ENCODE assay signal across 8 cellular contexts in the genomic region with DNA sequence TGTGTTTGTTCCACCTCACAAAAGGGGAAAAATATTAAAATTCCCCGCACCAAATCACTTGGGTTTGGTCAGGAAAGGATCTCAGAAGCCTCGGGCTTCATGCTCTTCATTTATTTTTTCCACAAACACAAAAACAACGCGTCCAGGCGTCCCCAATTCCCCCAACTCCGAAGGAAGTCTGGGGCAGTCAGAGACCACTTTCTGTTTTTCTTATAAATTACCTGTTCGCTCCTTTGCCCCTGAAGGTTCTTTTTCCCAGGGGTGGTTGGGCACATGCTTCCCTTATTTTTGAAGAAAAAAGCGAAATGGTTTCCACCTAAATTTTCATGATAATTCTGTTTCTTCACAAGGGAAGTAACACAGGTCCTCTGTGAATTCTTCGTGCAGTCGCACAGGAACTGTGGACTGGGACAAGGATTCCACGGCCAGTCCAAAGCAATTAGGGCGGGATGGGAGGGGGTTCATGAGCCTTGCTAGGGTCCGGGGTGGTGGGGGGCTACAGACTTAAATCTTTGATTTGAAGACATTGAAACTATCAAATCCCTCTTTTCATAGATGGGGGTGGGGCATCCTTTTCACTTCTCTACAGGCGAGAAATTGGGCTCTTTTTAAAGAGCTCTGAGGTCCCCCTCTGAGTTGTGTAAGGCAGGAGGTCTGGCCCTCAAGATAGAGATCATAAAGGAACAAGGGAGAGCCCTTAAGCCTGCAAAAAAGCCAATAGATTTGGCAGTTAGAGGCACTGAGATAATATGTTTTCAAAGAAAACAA. TPM values are rescaled to one million over a fixed set of nuclear protein-coding genes. Genes with fewer than 3 reads are reported as not detected.
A peak's percentile ranks its signal among the peaks of the same experiment; 100 is the strongest.
DNase-seq lines count a peak whose midpoint lies in the region; ATAC-seq, FAIRE-seq and TF ChIP-seq lines count a peak whose summit lies in the region.

No MANE protein-coding gene starts in this region.

- H3K27ac ChIP-seq in A549 (peak overlapping the region; percentile 95 to 100), DOHH2 (ENCODE audit: low read depth, low read length) (peak overlapping the region; percentile 98), adrenal gland (peak overlapping the region; percentile 80 to 98 (median 96)), hepatocyte (peak overlapping the region; percentile 96), sigmoid colon (peak overlapping the region; percentile 88 to 99 (median 97))

- no peak for TF ChIP-seq EP300 in A549 (IDR thresholded peaks at IDR 0.05)
- TF ChIP-seq EP300 in sigmoid colon (IDR thresholded peaks at IDR 0.05): no peak

- H3K4me2 ChIP-seq in A549: peak overlapping the region; percentile 96
- peak overlapping the region; percentile 90 for H3K4me2 ChIP-seq in DOHH2 (ENCODE audit: low read length)
- H3K4me2 ChIP-seq in hepatocyte: peak overlapping the region; percentile 83

- no peak for ATAC-seq in A549
- ATAC-seq in HG03378 (IDR thresholded peaks at IDR 0.05; ENCODE audit: unreplicated experiment): no peak
- no peak for ATAC-seq in GM21526 (IDR thresholded peaks at IDR 0.05; ENCODE audit: low FRiP score, unreplicated experiment)

- POLR2A ChIA-PET in A549 (lab: Yijun Ruan, JAX): interaction anchor here (0.7 to 2.9 kb wide), 10 partner anchors 11 to 102 kb away, joined by 3 to 34 read pairs (median 21); a partner anchor contains a TSS

- peak overlapping the region; percentile 56 for H2AFZ ChIP-seq in hepatocyte

- H3K4me1 ChIP-seq in A549 (peaks cover 19% of the 10 kb centered on the region), DOHH2 (ENCODE audit: control insufficient read depth, low read length) (peaks cover 51% of the 10 kb centered on the region), adrenal gland (replicated peaks in 1 of 2) (peaks cover 0 to 11% of the 10 kb centered on the region in 2 donors), hepatocyte (ENCODE audit: insufficient read depth) (peaks cover 4% of the 10 kb centered on the region), sigmoid colon (peaks cover 2 to 15% (median 7%) of the 10 kb centered on the region in 4 donors)

- TF ChIP-seq RAD21 in A549 (conservative IDR thresholded peaks at IDR 0.05 in 1 of 2, IDR thresholded peaks at IDR 0.05 in 1 of 2): no peak

- DNase-seq in A549 (ENCODE audit: low read depth in 1 of 2, low spot score in 1 of 2): peak; percentile 42 to 55
- DNase-seq in NCI-H345 treated with DMSO at 0.1 percent for 48 hours (lab: John Stamatoyannopoulos, UW; ENCODE audit: unreplicated experiment): peak; percentile 30
- peak in 6 of 7 donors; percentile 38 to 70 (median 48) for DNase-seq in adrenal gland
- DNase-seq in hepatocyte (ENCODE audit: low spot score): peak; percentile 37
- DNase-seq in sigmoid colon: peak; percentile 69

- CTCF ChIA-PET in A549 (lab: Yijun Ruan, JAX): interaction anchor here (1.4 kb wide), 1 partner anchor 7 kb away, joined by 3 read pairs; no protein-coding TSS in a partner anchor

- H3K4me3 ChIP-seq in A549 (peak overlapping the region; percentile 76), DOHH2 (ENCODE audit: low read length) (peak overlapping the region; percentile 84), adrenal gland (peak overlapping the region in 2 of 4 donors; percentile 39 to 72), hepatocyte (peak overlapping the region; percentile 86), sigmoid colon (peak overlapping the region; percentile 59 to 83 (median 78))

- H4K20me1 ChIP-seq in DOHH2 (ENCODE audit: control insufficient read depth, insufficient read depth, low read depth, low read length) (no peaks in the 10 kb centered on the region), hepatocyte (ENCODE audit: insufficient read depth, poor library complexity, severe bottlenecking) (no peaks in the 10 kb centered on the region)

- peaks cover 3% of the 10 kb centered on the region; the same call in 1 of the 2 replicates for H3K79me2 ChIP-seq in DOHH2 (ENCODE audit: control insufficient read depth, low read length)
- peaks cover 6% of the 10 kb centered on the region for H3K79me2 ChIP-seq in hepatocyte

- H3F3A ChIP-seq in DOHH2 (ENCODE audit: control insufficient read depth, insufficient read depth): peaks cover 27% of the 10 kb centered on the region

- no peak for TF ChIP-seq POLR2A in A549 (IDR thresholded peaks at IDR 0.05; ENCODE audit: low read length)
- TF ChIP-seq POLR2A in adrenal gland (IDR thresholded peaks at IDR 0.05): no peak
- no peak for TF ChIP-seq POLR2A in sigmoid colon (IDR thresholded peaks at IDR 0.05)

- 3% methylated on average over 14 of the region's 14 CpGs for WGBS in A549 (ENCODE audit: missing lambda C conversion rate)
- WGBS in adrenal gland, 4 donors: 1 to 2% (median 1%) methylated on average over 14 of the region's 14 CpGs
- 3% methylated on average over 14 of the region's 14 CpGs for WGBS in hepatocyte (ENCODE audit: low lambda C conversion rate, missing lambda C conversion rate)
- 1% methylated on average over 14 of the region's 14 CpGs for WGBS in sigmoid colon, 2 donors

- H3K9me2 ChIP-seq in DOHH2 (replicated peaks; ENCODE audit: control insufficient read depth, low read length) (no peaks in the 10 kb centered on the region), hepatocyte (replicated peaks; ENCODE audit: insufficient read depth) (no peaks in the 10 kb centered on the region)

- TF ChIP-seq CTCF in A549 (IDR thresholded peaks at IDR 0.05) (no peak), DOHH2 (IDR thresholded peaks at IDR 0.05; ENCODE audit: low read depth, low read length, poor library complexity, severe bottlenecking) (no peak), adrenal gland (IDR thresholded peaks at IDR 0.05) (no peak), hepatocyte (IDR thresholded peaks at IDR 0.05; ENCODE audit: poor library complexity) (no peak), sigmoid colon (IDR thresholded peaks at IDR 0.05) (no peak)

- no peaks in the 10 kb centered on the region for H3K9me3 ChIP-seq in A549
- no peaks in the 10 kb centered on the region for H3K9me3 ChIP-seq in DOHH2 (ENCODE audit: control insufficient read depth, insufficient read depth, low read length)
- H3K9me3 ChIP-seq in adrenal gland (replicated peaks in 1 of 3): no peaks in the 10 kb centered on the region
- no peaks in the 10 kb centered on the region for H3K9me3 ChIP-seq in hepatocyte (ENCODE audit: low read depth)
- H3K9me3 ChIP-seq in sigmoid colon: no peaks in the 10 kb centered on the region

- H3K36me3 ChIP-seq in DOHH2 (ENCODE audit: control insufficient read depth, low read length) (peaks cover 4% of the 10 kb centered on the region; the same call in 1 of the 2 replicates), adrenal gland (replicated peaks in 1 of 2) (no peaks in the 10 kb centered on the region), hepatocyte (replicated peaks; ENCODE audit: insufficient read depth, low read depth) (no peaks in the 10 kb centered on the region), sigmoid colon (no peaks in the 10 kb centered on the region)

- no peak for FAIRE-seq in A549 (lab: Jason Lieb, UNC)

- intact Hi-C loops in adrenal gland (cut with DNase I): no loop called here
- intact Hi-C loops in sigmoid colon (cut with DNase I): loop anchor here (2.0 to 5.0 kb wide), 2 partner anchors 46 to 101 kb away; a partner anchor contains a TSS

- H3K27me3 ChIP-seq in DOHH2 (ENCODE audit: control insufficient read depth, low read length) (no peaks in the 10 kb centered on the region), adrenal gland (no peaks in the 10 kb centered on the region), hepatocyte (no peaks in the 10 kb centered on the region), sigmoid colon (no peaks in the 10 kb centered on the region)

TF ChIP-seq in A549, 52 proteins besides CTCF, POLR2A, EP300 and RAD21:
- no peak for TF ChIP-seq CHD4 (IDR thresholded peaks at IDR 0.05; ENCODE audit: borderline replicate concordance)
- no peak for TF ChIP-seq CEBPB (IDR thresholded peaks at IDR 0.05)
- TF ChIP-seq, protein P1, sequence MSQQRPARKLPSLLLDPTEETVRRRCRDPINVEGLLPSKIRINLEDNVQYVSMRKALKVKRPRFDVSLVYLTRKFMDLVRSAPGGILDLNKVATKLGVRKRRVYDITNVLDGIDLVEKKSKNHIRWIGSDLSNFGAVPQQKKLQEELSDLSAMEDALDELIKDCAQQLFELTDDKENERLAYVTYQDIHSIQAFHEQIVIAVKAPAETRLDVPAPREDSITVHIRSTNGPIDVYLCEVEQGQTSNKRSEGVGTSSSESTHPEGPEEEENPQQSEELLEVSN (IDR thresholded peaks at IDR 0.05; ENCODE audit: borderline replicate concordance, low read depth): no peak
- TF ChIP-seq POLR2AphosphoS2 (conservative IDR thresholded peaks at IDR 0.05; ENCODE audit: low read length): no peak
- no peak for TF ChIP-seq FOSL2 (IDR thresholded peaks at IDR 0.05)
- TF ChIP-seq FOSL2 (CRISPR knock-in tag; IDR thresholded peaks at IDR 0.05): no peak
- no peak for TF ChIP-seq KDM5A (IDR thresholded peaks at IDR 0.05)
- no peak for TF ChIP-seq KDM1A (IDR thresholded peaks at IDR 0.05; ENCODE audit: low read depth)
- no peak for TF ChIP-seq JUNB (IDR thresholded peaks at IDR 0.05)
- TF ChIP-seq BHLHE40 (IDR thresholded peaks at IDR 0.05; ENCODE audit: low read depth, low read length): no peak
- no peak for TF ChIP-seq JUN (IDR thresholded peaks at IDR 0.05)
- no peak for TF ChIP-seq NR3C1 (IDR thresholded peaks at IDR 0.05)
- no peak for TF ChIP-seq PHF8 (IDR thresholded peaks at IDR 0.05; ENCODE audit: borderline replicate concordance, low read depth)
- no peak for TF ChIP-seq FOXS1 (CRISPR knock-in tag; IDR thresholded peaks at IDR 0.05)
- TF ChIP-seq NPAS2 (CRISPR knock-in tag; IDR thresholded peaks at IDR 0.05; ENCODE audit: borderline replicate concordance): no peak
- TF ChIP-seq HOXA7 (CRISPR knock-in tag; IDR thresholded peaks at IDR 0.05): no peak
- no peak for TF ChIP-seq ZNF302 (CRISPR knock-in tag; IDR thresholded peaks at IDR 0.05)
- no peak for TF ChIP-seq SREBF2 (IDR thresholded peaks at IDR 0.05)
- TF ChIP-seq ESRRA (IDR thresholded peaks at IDR 0.05; ENCODE audit: borderline replicate concordance, low read length): no peak
- TF ChIP-seq HDAC2 (IDR thresholded peaks at IDR 0.05): no peak

RNA-seq across cellular contexts. Expression of a gene that starts 30.5 kb away (rescaled TPM):
- polyA plus RNA-seq in A549 (2011; rRNA removed): 31.7 and 35.9 TPM in 2 replicates
- polyA plus RNA-seq in A549 (2012; cell fraction: cytosol; rRNA removed): 14.3 and 14.8 TPM in 2 replicates
- 16.5 and 16.8 TPM in 2 replicates for polyA plus RNA-seq in A549 (2012; cell fraction: nucleus; rRNA removed)
- polyA plus RNA-seq in A549 (2017; fragmentation: RNase III; extraction: RNeasy Plus Mini Kit Qiagen cat#74134 plus additional on column Dnase treatment): 15.5 to 19.9 TPM (median 18.1 TPM) in 3 replicates
- polyA minus RNA-seq in A549 (2011; rRNA and poly(A)+ RNA removed): 25.1 and 35.6 TPM in 2 replicates
- total RNA-seq in adrenal gland: 10 to 100 TPM; 12.9 to 32.1 (median 23.6) TPM
- 10 to 100 TPM in 1 of 3 donors, 1 to 10 TPM in 2; 6.2 to 15.9 (median 6.4) TPM for polyA plus RNA-seq in adrenal gland
- 5.6 and 7.4 TPM in 2 replicates for total RNA-seq in hepatocyte
- polyA plus RNA-seq in hepatocyte: 3.6 and 4.5 TPM in 2 replicates
- total RNA-seq in sigmoid colon: 1 to 10 TPM; 4.4 to 7.8 (median 4.9) TPM
- 1 to 10 TPM; 1.6 to 6.9 (median 1.8) TPM for polyA plus RNA-seq in sigmoid colon
